Comparison of ENCODE assay signal across 15 cellular contexts in genomic region chr20:38175221-38176030, GRCh38. TPM values are rescaled to one million over a fixed set of nuclear protein-coding genes. Genes with fewer than 3 reads are reported as not detected.
"Had no signal": no experiment of that assay in that cellular context is flagged by ENCODE, and none has a peak within 500 bp of the region (broad histone marks: within the 10 kb centered on the region; RNA-seq: fewer than 3 reads in every experiment).

No MANE protein-coding gene starts in this region.

- H3K27me3 ChIP-seq: pancreas, right atrium auricular region, tibial artery had no signal

- H3K27ac Mint-ChIP-seq: activated B cell treated with CpG ODN at 0.5 μM for 24 hours; activated CD4-positive, alpha-beta T cell treated with anti-CD3 and anti-CD28 coated beads, Interleukin-2, amount 10 ng/mL, durations not matched to agents 24 days and 14 days; activated naive CD4-positive, alpha-beta T cell treated with anti-CD3 and anti-CD28 coated beads for 36 hours; activated T-helper 17 cell treated with anti-CD3 and anti-CD28 coated beads, Interleukin-2, amount 50 U/mL, for 72 hours; dendritic cell treated with granulocyte-macrophage colony-stimulating factor and Interleukin-4, amounts not matched to agents 40 ng/mL and 50 ng/mL, for 4 days; effector memory CD8-positive, alpha-beta T cell had no signal

- H3K4me1 Mint-ChIP-seq: activated B cell treated with CpG ODN at 0.5 μM for 24 hours; activated CD4-positive, alpha-beta T cell treated with anti-CD3 and anti-CD28 coated beads, Interleukin-2, amount 10 ng/mL, durations not matched to agents 24 days and 14 days; activated T-helper 17 cell treated with anti-CD3 and anti-CD28 coated beads, Interleukin-2, amount 50 U/mL, for 72 hours had no signal

- H3K4me3 Mint-ChIP-seq: activated B cell treated with CpG ODN at 0.5 μM for 24 hours; activated CD4-positive, alpha-beta T cell treated with anti-CD3 and anti-CD28 coated beads, Interleukin-2, amount 10 ng/mL, durations not matched to agents 24 days and 14 days; activated naive CD4-positive, alpha-beta T cell treated with anti-CD3 and anti-CD28 coated beads for 36 hours; activated T-helper 17 cell treated with anti-CD3 and anti-CD28 coated beads, Interleukin-2, amount 50 U/mL, for 72 hours; dendritic cell treated with granulocyte-macrophage colony-stimulating factor and Interleukin-4, amounts not matched to agents 40 ng/mL and 50 ng/mL, for 4 days; effector memory CD8-positive, alpha-beta T cell had no signal

- H3K27ac ChIP-seq: pancreas, right atrium auricular region, tibial artery had no signal

- H3K9me3 ChIP-seq: pancreas, right atrium auricular region, tibial artery had no signal

- ATAC-seq: activated T-helper 17 cell treated with anti-CD3 and anti-CD28 coated beads, Interleukin-2, amount 50 U/mL, for 72 hours; effector memory CD8-positive, alpha-beta T cell; left colon; pancreas had no signal

- H3K4me3 ChIP-seq: pancreas, right atrium auricular region, tibial artery had no signal

- DNase-seq: activated B cell treated with CpG ODN at 0.5 μM for 24 hours; activated CD4-positive, alpha-beta T cell treated with anti-CD3 and anti-CD28 coated beads, Interleukin-2, amount 10 ng/mL, durations not matched to agents 24 days and 14 days; activated CD8-positive, alpha-beta memory T cell treated with anti-CD3 and anti-CD28 coated beads for 24 hours; activated naive CD4-positive, alpha-beta T cell treated with anti-CD3 and anti-CD28 coated beads for 36 hours; central memory CD4-positive, alpha-beta T cell; effector memory CD8-positive, alpha-beta T cell; hippocampal formation; left colon; small intestine had no signal

- H3K9me3 Mint-ChIP-seq: activated B cell treated with CpG ODN at 0.5 μM for 24 hours; activated CD4-positive, alpha-beta T cell treated with anti-CD3 and anti-CD28 coated beads, Interleukin-2, amount 10 ng/mL, durations not matched to agents 24 days and 14 days; activated naive CD4-positive, alpha-beta T cell treated with anti-CD3 and anti-CD28 coated beads for 36 hours; activated T-helper 17 cell treated with anti-CD3 and anti-CD28 coated beads, Interleukin-2, amount 50 U/mL, for 72 hours; dendritic cell treated with granulocyte-macrophage colony-stimulating factor and Interleukin-4, amounts not matched to agents 40 ng/mL and 50 ng/mL, for 4 days; effector memory CD8-positive, alpha-beta T cell had no signal

- H3K4me1 ChIP-seq: pancreas had no signal

- H3K36me3 ChIP-seq: pancreas, right atrium auricular region, tibial artery had no signal

RNA-seq across cellular contexts. Expression of gene TGM2, which starts 10.4 kb away (rescaled TPM):
- total RNA-seq: activated naive CD4-positive, alpha-beta T cell treated with anti-CD3 and anti-CD28 coated beads for 36 hours had no signal
- polyA plus RNA-seq: neural cell had no signal
